Comparison of ENCODE assay signal across 20 cellular contexts in the genomic region with DNA sequence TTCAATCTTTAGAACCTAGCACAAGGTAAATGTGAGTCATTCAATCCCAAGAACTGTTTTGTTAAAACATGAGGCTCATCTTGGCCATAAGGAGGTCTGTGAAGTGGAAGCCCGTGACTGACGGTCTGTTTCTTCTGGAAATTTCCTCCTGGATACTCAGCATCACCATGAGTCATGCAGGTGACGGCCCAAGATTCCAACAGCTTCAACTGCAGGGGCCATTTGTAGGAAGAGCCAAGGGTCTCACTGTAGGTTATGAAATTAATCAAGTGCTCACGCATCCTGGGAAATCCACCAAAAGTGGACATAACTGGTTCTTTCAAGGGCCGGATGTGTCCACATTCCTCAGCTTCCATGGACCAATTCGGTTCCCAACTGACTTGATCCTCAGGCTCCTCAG. TPM values are rescaled to one million over a fixed set of nuclear protein-coding genes. Genes with fewer than 3 reads are reported as not detected.
DNase-seq lines count a peak whose midpoint lies in the region; ATAC-seq lines count a peak whose summit lies in the region.
"Had no signal": no experiment of that assay in that cellular context is flagged by ENCODE, and none has a peak within 500 bp of the region (broad histone marks: within the 10 kb centered on the region; RNA-seq: fewer than 3 reads in every experiment).

No MANE protein-coding gene starts in this region.

- no peak overlapping the region for H2AFZ ChIP-seq in mesenchymal stem cell (ENCODE audit: low read depth, low read length)

- ATAC-seq in activated CD8-positive, alpha-beta memory T cell treated with anti-CD3 and anti-CD28 coated beads, Interleukin-2, amount 10 ng/mL, durations not matched to agents 7 days and 5 days = no peak
- ATAC-seq in stimulated activated effector memory CD8-positive, alpha-beta T cell treated with anti-CD3 and anti-CD28 coated beads, Interleukin-12 subunit alpha, Interleukin-12 subunit beta, amount 100 ng/mL, for 72 hours = no peak

- H3K14ac ChIP-seq in mesenchymal stem cell (ENCODE audit: low read length in 2 of 2) = no peak overlapping the region

- no peak overlapping the region for H3K9ac ChIP-seq in mesenchymal stem cell (ENCODE audit: low read length)

- CTCF ChIA-PET in activated CD8-positive, alpha-beta memory T cell treated with anti-CD3 and anti-CD28 coated beads, Interleukin-2, amount 10 ng/mL, durations not matched to agents 7 days and 5 days (lab: Charles Lee) = interaction anchor here (1.4 kb wide), 1 partner anchor 8 kb away, joined by 5 read pairs; no protein-coding TSS in a partner anchor

- no peak overlapping the region for H3K23ac ChIP-seq in mesenchymal stem cell (ENCODE audit: low read length in 2 of 2)

- H4K91ac ChIP-seq in mesenchymal stem cell (ENCODE audit: low read length) = no peak overlapping the region

- H3K4ac ChIP-seq in mesenchymal stem cell (ENCODE audit: low read depth in 1 of 2, low read length in 2 of 2) = no peak overlapping the region

- H2BK120ac ChIP-seq in mesenchymal stem cell (ENCODE audit: low read depth, low read length) = no peak overlapping the region

- H2AK5ac ChIP-seq in mesenchymal stem cell (ENCODE audit: low read length, severe bottlenecking) = no peak overlapping the region

- H2BK12ac ChIP-seq in mesenchymal stem cell (ENCODE audit: low read length in 2 of 2) = no peak overlapping the region

- no peak overlapping the region for H2BK5ac ChIP-seq in mesenchymal stem cell (ENCODE audit: low read depth, low read length, poor library complexity, severe bottlenecking)

- H3K27ac Mint-ChIP-seq in activated CD8-positive, alpha-beta memory T cell treated with anti-CD3 and anti-CD28 coated beads, Interleukin-2, amount 10 ng/mL, durations not matched to agents 7 days and 5 days = peak overlapping the region; percentile 85
- peak overlapping the region; percentile 84 for H3K27ac Mint-ChIP-seq in stimulated activated effector memory CD8-positive, alpha-beta T cell treated with anti-CD3 and anti-CD28 coated beads, Interleukin-12 subunit alpha, Interleukin-12 subunit beta, amount 100 ng/mL, for 72 hours
- H3K27ac Mint-ChIP-seq: CD14-positive monocyte, IgD-negative memory B cell had no signal

- DNase-seq in activated CD8-positive, alpha-beta memory T cell treated with anti-CD3 and anti-CD28 coated beads, Interleukin-2, amount 10 ng/mL, durations not matched to agents 7 days and 5 days = no peak
- no peak for DNase-seq in activated CD8-positive, alpha-beta memory T cell treated with anti-CD3 and anti-CD28 coated beads for 24 hours
- no peak for DNase-seq in stimulated activated effector memory CD8-positive, alpha-beta T cell treated with anti-CD3 and anti-CD28 coated beads, Interleukin-12 subunit alpha, Interleukin-12 subunit beta, amount 100 ng/mL, for 72 hours (ENCODE audit: low spot score in 2 of 2)
- no peak for DNase-seq in activated T-cell treated with anti-CD3 and anti-CD28 coated beads, Interleukin-2, amount 50 U/mL, for 48 hours
- DNase-seq in T-helper 1 cell = no peak
- DNase-seq in mesenchymal stem cell = no peak
- DNase-seq: 8988T, COR-L47, GDM1, Karpas-422, NCI-H1048, NCI-H1436, NCI-H1930, NCI-H526 treated with DMSO at 0.1 percent for 48 hours, Peyer's patch, Right ventricle myocardium superior had no signal

- H3K4me3 ChIP-seq in mesenchymal stem cell (ENCODE audit: insufficient read depth in 1 of 2, low read depth in 1 of 2, low read length in 2 of 2) = no peak overlapping the region
- H3K4me3 ChIP-seq: Peyer's patch had no signal

- no peaks in the 10 kb centered on the region for H3K9me3 ChIP-seq in mesenchymal stem cell (ENCODE audit: control insufficient read depth, low read length)
- H3K9me3 ChIP-seq: Peyer's patch had no signal

- no peaks in the 10 kb centered on the region for H3K9me3 Mint-ChIP-seq in activated CD8-positive, alpha-beta memory T cell treated with anti-CD3 and anti-CD28 coated beads, Interleukin-2, amount 10 ng/mL, durations not matched to agents 7 days and 5 days (ENCODE audit: low read depth)
- H3K9me3 Mint-ChIP-seq in stimulated activated effector memory CD8-positive, alpha-beta T cell treated with anti-CD3 and anti-CD28 coated beads, Interleukin-12 subunit alpha, Interleukin-12 subunit beta, amount 100 ng/mL, for 72 hours = no peaks in the 10 kb centered on the region
- H3K9me3 Mint-ChIP-seq: CD14-positive monocyte, IgD-negative memory B cell had no signal

- H3K36me3 Mint-ChIP-seq in activated CD8-positive, alpha-beta memory T cell treated with anti-CD3 and anti-CD28 coated beads, Interleukin-2, amount 10 ng/mL, durations not matched to agents 7 days and 5 days = peaks cover 9% of the 10 kb centered on the region
- peaks cover 51% of the 10 kb centered on the region for H3K36me3 Mint-ChIP-seq in stimulated activated effector memory CD8-positive, alpha-beta T cell treated with anti-CD3 and anti-CD28 coated beads, Interleukin-12 subunit alpha, Interleukin-12 subunit beta, amount 100 ng/mL, for 72 hours

- no peaks in the 10 kb centered on the region for H3K27me3 Mint-ChIP-seq in activated CD8-positive, alpha-beta memory T cell treated with anti-CD3 and anti-CD28 coated beads, Interleukin-2, amount 10 ng/mL, durations not matched to agents 7 days and 5 days
- H3K27me3 Mint-ChIP-seq: IgD-negative memory B cell had no signal

- H3K4me1 ChIP-seq in mesenchymal stem cell (ENCODE audit: control insufficient read depth, insufficient read depth, low read depth, low read length) = peaks cover 6% of the 10 kb centered on the region
- H3K4me1 ChIP-seq: Peyer's patch had no signal

- no peaks in the 10 kb centered on the region for H3K27me3 ChIP-seq in layer of hippocampus (ENCODE audit: control insufficient read depth, insufficient read depth, low read length)
- no peaks in the 10 kb centered on the region for H3K27me3 ChIP-seq in mesenchymal stem cell (ENCODE audit: control insufficient read depth in 1 of 2, insufficient read depth in 1 of 2, low read length in 2 of 2)
- H3K27me3 ChIP-seq: Peyer's patch had no signal

- no peak overlapping the region for H3K4me3 Mint-ChIP-seq in activated CD8-positive, alpha-beta memory T cell treated with anti-CD3 and anti-CD28 coated beads, Interleukin-2, amount 10 ng/mL, durations not matched to agents 7 days and 5 days
- no peak overlapping the region for H3K4me3 Mint-ChIP-seq in stimulated activated effector memory CD8-positive, alpha-beta T cell treated with anti-CD3 and anti-CD28 coated beads, Interleukin-12 subunit alpha, Interleukin-12 subunit beta, amount 100 ng/mL, for 72 hours
- H3K4me3 Mint-ChIP-seq: CD14-positive monocyte, IgD-negative memory B cell had no signal

- H3K4me1 Mint-ChIP-seq in activated CD8-positive, alpha-beta memory T cell treated with anti-CD3 and anti-CD28 coated beads, Interleukin-2, amount 10 ng/mL, durations not matched to agents 7 days and 5 days = peaks cover 23% of the 10 kb centered on the region
- peaks cover 27% of the 10 kb centered on the region for H3K4me1 Mint-ChIP-seq in stimulated activated effector memory CD8-positive, alpha-beta T cell treated with anti-CD3 and anti-CD28 coated beads, Interleukin-12 subunit alpha, Interleukin-12 subunit beta, amount 100 ng/mL, for 72 hours
- H3K4me1 Mint-ChIP-seq: CD14-positive monocyte had no signal

- peaks cover 13 to 38% of the 10 kb centered on the region in 2 experiments for H3K36me3 ChIP-seq in mesenchymal stem cell (ENCODE audit: control insufficient read depth in 1 of 2, insufficient read depth in 2 of 2, low read depth in 1 of 2, low read length in 2 of 2)
- H3K36me3 ChIP-seq: Peyer's patch had no signal

- H2BK15ac ChIP-seq in mesenchymal stem cell (ENCODE audit: low read depth, poor library complexity, severe bottlenecking) = no peak overlapping the region

- 96% methylated on average over 6 of the region's 6 CpGs for WGBS in mesenchymal stem cell

- H3K4me2 ChIP-seq in mesenchymal stem cell (ENCODE audit: low read length, poor library complexity, severe bottlenecking) = no peak overlapping the region

- H3K79me1 ChIP-seq in mesenchymal stem cell (replicated peaks; ENCODE audit: low read length, poor library complexity, severe bottlenecking) = peaks cover 4% of the 10 kb centered on the region

- H4K8ac ChIP-seq in mesenchymal stem cell (ENCODE audit: low read length) = no peak overlapping the region

- peak overlapping the region; percentile 99 for H3K27ac ChIP-seq in angular gyrus (ENCODE audit: low read depth, low read length)
- H3K27ac ChIP-seq in layer of hippocampus (ENCODE audit: low read depth, low read length) = peak overlapping the region; percentile 100
- H3K27ac ChIP-seq in mesenchymal stem cell (ENCODE audit: low read length, poor library complexity, severe bottlenecking) = no peak overlapping the region

- H3K18ac ChIP-seq in mesenchymal stem cell (ENCODE audit: low read depth in 1 of 2, low read length in 2 of 2) = no peak overlapping the region

RNA-seq across cellular contexts. Expression of a gene that starts 8.7 kb away (rescaled TPM):
- under 1 TPM; 0.47 to 0.70 TPM for total RNA-seq in activated CD8-positive, alpha-beta memory T cell treated with anti-CD3 and anti-CD28 coated beads, Interleukin-2, amount 10 ng/mL, durations not matched to agents 7 days and 5 days
- 1.8 TPM for polyA plus RNA-seq in mesenchymal stem cell (2013, experiment 1 of 2)
- polyA plus RNA-seq in mesenchymal stem cell (2013, experiment 2 of 2) = 1.7 TPM
- polyA plus RNA-seq: IgD-negative memory B cell had no signal
